Comparison of ENCODE assay signal across 8 cellular contexts in genomic region chr5:88683506-88684135, GRCh38.
DNase-seq lines count a peak whose midpoint lies in the region; ATAC-seq and FAIRE-seq lines count a peak whose summit lies in the region.

No MANE protein-coding gene starts in this region.

- peak; percentile 63 for ATAC-seq in HG02973 (IDR thresholded peaks at IDR 0.05; ENCODE audit: unreplicated experiment)

- FAIRE-seq in urothelium cell line (lab: Jason Lieb, UNC): no peak

- DNase-seq in NCI-H2107 treated with DMSO at 0.1 percent for 48 hours (lab: John Stamatoyannopoulos, UW; ENCODE audit: unreplicated experiment) (peak; percentile 42), NCI-H2107 (lab: John Stamatoyannopoulos, UW) (no peak), NCI-H524 treated with DMSO at 0.1 percent for 48 hours (lab: John Stamatoyannopoulos, UW) (peak; percentile 93), globus pallidus (ENCODE audit: low spot score) (peak; percentile 80), urothelium cell line (ENCODE audit: low spot score) (no peak), GM03348 (ENCODE audit: low spot score) (no peak)
- no peak for DNase-seq in activated effector memory CD4-positive, alpha-beta T cell treated with Interleukin-2 at 50 U/mL for 16 hours

Comparison
In these comparisons a context has a peak if more than half of its experiments do, and no peak if none do; other contexts are left out.
1. DNase-seq: peak in NCI-H2107 treated with DMSO at 0.1 percent for 48 hours (single experiment), NCI-H524 treated with DMSO at 0.1 percent for 48 hours (single experiment) and globus pallidus (single experiment); none in NCI-H2107 (single experiment), urothelium cell line (single experiment), activated effector memory CD4-positive, alpha-beta T cell treated with Interleukin-2 at 50 U/mL for 16 hours (single experiment) and GM03348 (single experiment).